In the genomic region with DNA sequence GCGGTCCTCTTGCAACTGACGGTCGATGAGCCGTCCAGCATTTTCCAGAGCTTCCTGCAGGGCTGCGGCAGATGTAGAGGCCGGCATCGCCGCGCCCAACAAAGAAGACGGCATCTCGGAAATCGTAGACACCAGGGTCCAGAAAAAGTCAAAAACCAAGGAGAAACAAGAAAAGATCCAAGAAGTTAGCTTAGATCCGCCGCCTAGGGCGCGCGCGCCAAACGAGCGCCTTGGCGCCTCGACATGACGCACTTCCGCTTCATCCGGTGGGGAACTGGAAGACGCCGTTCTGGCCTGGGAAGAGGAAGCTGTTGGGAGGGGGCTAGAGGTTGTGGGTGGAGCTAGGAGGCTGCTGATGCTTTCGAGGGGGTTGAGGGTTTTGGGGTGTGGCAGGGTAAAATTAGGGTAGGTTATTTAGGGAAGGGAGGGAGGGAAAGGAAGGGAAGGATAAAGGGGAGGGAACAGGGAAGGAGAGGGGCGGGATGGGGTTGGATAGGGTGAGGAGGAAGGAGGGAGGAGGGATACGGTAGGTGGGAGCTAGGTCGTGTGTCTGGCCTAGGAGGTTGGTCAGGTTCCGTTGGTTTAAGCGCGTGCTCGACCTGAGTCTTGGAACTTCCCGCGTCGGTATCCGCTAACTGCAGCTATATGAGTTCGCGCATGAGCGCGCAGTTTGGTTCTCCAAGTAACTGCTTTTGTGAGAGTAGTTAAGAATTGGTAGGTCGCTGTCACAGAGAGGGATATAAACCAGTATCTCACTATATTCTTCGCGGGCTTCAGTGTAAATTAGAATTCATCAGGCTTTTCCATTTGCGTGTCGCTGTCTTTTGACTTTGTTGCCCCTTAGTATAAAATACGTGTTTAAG, we compare ENCODE assay signal across 8 cellular contexts. TPM values are rescaled to one million over a fixed set of nuclear protein-coding genes. Genes with fewer than 3 reads are reported as not detected.
A peak's percentile ranks its signal among the peaks of the same experiment; 100 is the strongest.
DNase-seq lines count a peak whose midpoint lies in the region; ATAC-seq and TF ChIP-seq lines count a peak whose summit lies in the region.

NUP155 (minus strand) TSS at position 243 of the 863 bp plus-strand sequence; CDS start at position 114, 129 bp downstream.

- H3K9me3 ChIP-seq in gastroesophageal sphincter: no peaks in the 10 kb centered on the region

- no peaks in the 10 kb centered on the region for H3K9me3 Mint-ChIP-seq in activated naive CD4-positive, alpha-beta T cell treated with anti-CD3 and anti-CD28 coated beads for 36 hours

- H3K36me3 Mint-ChIP-seq in activated naive CD4-positive, alpha-beta T cell treated with anti-CD3 and anti-CD28 coated beads for 36 hours (ENCODE audit: low read depth): peaks cover 25% of the 10 kb centered on the region

- no peak for TF ChIP-seq EP300 in gastroesophageal sphincter (IDR thresholded peaks at IDR 0.05)

- DNase-seq in GM04503 (ENCODE audit: low read depth) (peak; percentile 73), HFF-Myc (ENCODE audit: extremely low read depth, low read depth) (peak; percentile 95), NAMALWA (ENCODE audit: low spot score) (peak; percentile 96), SK-N-DZ (ENCODE audit: low spot score) (peak; percentile 98), non-pigmented ciliary epithelial cell (ENCODE audit: low read depth) (peak; percentile 81), superior temporal gyrus (ENCODE audit: extremely low spot score) (peak; percentile 97)
- peak; percentile 94 for DNase-seq in activated naive CD4-positive, alpha-beta T cell treated with anti-CD3 and anti-CD28 coated beads for 36 hours

- 1 to 3% methylated on average over 42 to 47 of the region's 49 CpGs for WGBS in gastroesophageal sphincter (ENCODE audit: low coverage in 1 of 2), 2 donors

- intact Hi-C loops in activated naive CD4-positive, alpha-beta T cell treated with anti-CD3 and anti-CD28 coated beads for 36 hours (cut with micrococcal nuclease): loop anchor here (1.0 to 10.0 kb wide), 9 partner anchors 8 to 1219 kb away; partner anchors contain the start of genes CPLANE1, LMBRD2, NADK2 and SKP2

- H3K4me3 Mint-ChIP-seq in activated naive CD4-positive, alpha-beta T cell treated with anti-CD3 and anti-CD28 coated beads for 36 hours: peak within 1 kb of the TSS; percentile 99

- CTCF ChIA-PET in activated naive CD4-positive, alpha-beta T cell treated with anti-CD3 and anti-CD28 coated beads for 36 hours (lab: Charles Lee): interaction anchor here (0.5 to 2.1 kb wide), 3 partner anchors 8 to 1623 kb away, joined by 3 to 11 read pairs (median 4); partner anchors contain the start of gene WDR70

- peaks cover 37% of the 10 kb centered on the region for H3K4me1 Mint-ChIP-seq in activated naive CD4-positive, alpha-beta T cell treated with anti-CD3 and anti-CD28 coated beads for 36 hours (ENCODE audit: low read depth)

- H3K27ac ChIP-seq in gastroesophageal sphincter: peak within 1 kb of the TSS; percentile 68 to 89 (median 88)

- H3K4me3 ChIP-seq in HFF-Myc (replicated peaks; ENCODE audit: low read depth, low read length) (peak within 1 kb of the TSS; percentile 95), gastroesophageal sphincter (peak within 1 kb of the TSS; percentile 60 to 69)

- peak; percentile 98 for ATAC-seq in gastroesophageal sphincter

- TF ChIP-seq CTCF in HFF-Myc (IDR thresholded peaks at IDR 0.05; ENCODE audit: low read depth, low read length, missing control alignments) (no peak), gastroesophageal sphincter (IDR thresholded peaks at IDR 0.05) (peak in 1 of 4 experiments; percentile 25)

- peak; percentile 48 to 64 for TF ChIP-seq POLR2A in gastroesophageal sphincter (IDR thresholded peaks at IDR 0.05)

- peaks cover 3 to 50% (median 17%) of the 10 kb centered on the region in 3 donors for H3K4me1 ChIP-seq in gastroesophageal sphincter

- no peaks in the 10 kb centered on the region for H3K36me3 ChIP-seq in gastroesophageal sphincter

- no peaks in the 10 kb centered on the region for H3K27me3 Mint-ChIP-seq in activated naive CD4-positive, alpha-beta T cell treated with anti-CD3 and anti-CD28 coated beads for 36 hours (ENCODE audit: low read depth)

- no peaks in the 10 kb centered on the region for H3K27me3 ChIP-seq in gastroesophageal sphincter

- H3K27ac Mint-ChIP-seq in activated naive CD4-positive, alpha-beta T cell treated with anti-CD3 and anti-CD28 coated beads for 36 hours: peak within 1 kb of the TSS; percentile 96

RNA-seq across cellular contexts. Expression of gene NUP155, which starts in this region (rescaled TPM):
- polyA plus RNA-seq in SK-N-DZ (2014; cell fraction: cytosol; rRNA removed): 55.6 and 57.1 TPM in 2 replicates
- 27.9 and 29.2 TPM in 2 replicates for polyA plus RNA-seq in SK-N-DZ (2014; cell fraction: nucleus; rRNA removed)
- total RNA-seq in activated naive CD4-positive, alpha-beta T cell treated with anti-CD3 and anti-CD28 coated beads for 36 hours: 10 to 100 TPM; 79.2 to 87.8 TPM
- total RNA-seq in gastroesophageal sphincter: 10 to 100 TPM; 15.6 to 22.3 (median 18.8) TPM

Comparison
In these comparisons a context has a peak if more than half of its experiments do, and no peak if none do; other contexts are left out.
1. Peak in every context shown above with its lines: DNase-seq, ATAC-seq, H3K4me3 ChIP-seq and H3K27ac ChIP-seq.